Comparison of ENCODE assay signal across 13 cellular contexts in the genomic region with DNA sequence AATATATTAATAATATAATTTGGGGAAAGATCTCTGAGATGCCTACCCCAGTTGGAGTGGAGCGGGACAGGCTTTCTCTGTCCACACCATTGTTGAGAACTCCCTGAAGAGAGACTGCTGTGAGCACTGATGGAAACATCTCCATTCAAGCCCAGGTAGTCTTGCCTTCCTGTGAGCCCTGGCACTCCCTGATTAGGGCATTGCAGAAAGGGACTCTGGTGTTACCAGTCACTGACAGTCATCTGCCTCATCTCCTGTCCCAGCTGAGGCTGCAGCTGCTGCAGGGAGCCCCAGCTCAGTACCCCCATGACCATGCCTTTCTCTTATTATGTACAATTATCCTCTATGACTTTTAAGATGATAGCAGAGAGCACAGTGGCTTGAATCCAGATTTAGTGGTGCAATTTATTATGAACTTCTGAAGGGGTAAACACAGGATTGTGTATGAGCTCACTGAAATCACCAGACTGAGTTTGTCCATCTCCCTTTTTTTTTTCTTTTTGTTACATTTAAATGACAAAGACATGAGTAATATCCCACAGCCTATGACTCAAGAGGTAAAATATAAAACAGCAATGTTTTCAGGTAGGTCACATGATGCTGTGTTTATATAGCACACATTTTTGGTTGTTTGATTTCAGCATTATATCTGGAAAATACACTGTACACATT.
A peak's percentile ranks its signal among the peaks of the same experiment; 100 is the strongest.
DNase-seq lines count a peak whose midpoint lies in the region; ATAC-seq and TF ChIP-seq lines count a peak whose summit lies in the region.
"Had no signal": no experiment of that assay in that cellular context is flagged by ENCODE, and none has a peak within 500 bp of the region (broad histone marks: within the 10 kb centered on the region; RNA-seq: fewer than 3 reads in every experiment).

No MANE protein-coding gene starts in this region.

- TF ChIP-seq CTCF in AG10803 (conservative IDR thresholded peaks at IDR 0.05; ENCODE audit: low read length) (no peak), fibroblast of villous mesenchyme (IDR thresholded peaks at IDR 0.05; ENCODE audit: insufficient read depth, low read depth, low read length) (no peak)

- H3K36me3 Mint-ChIP-seq in T-cell = no peaks in the 10 kb centered on the region
- H3K36me3 Mint-ChIP-seq: neural progenitor cell had no signal

- H3K27me3 Mint-ChIP-seq in T-cell = peaks cover 5 to 22% of the 10 kb centered on the region in 2 donors

- H3K9me3 Mint-ChIP-seq in T-cell = no peaks in the 10 kb centered on the region
- H3K9me3 Mint-ChIP-seq: activated T-cell treated with anti-CD3 and anti-CD28 coated beads, Interleukin-2, amount 50 U/mL, for 24 hours; neural progenitor cell had no signal

- CTCF ChIA-PET in T-cell (lab: Charles Lee) = interaction anchor here in 1 of 2 donors (1.5 kb wide), 1 partner anchor 10 kb away, joined by 4 read pairs; no protein-coding TSS in a partner anchor

- DNase-seq in AG10803 (ENCODE audit: low read depth) (peak; percentile 32), HT1080 (ENCODE audit: low read depth) (peak; percentile 94), RPMI7951 (ENCODE audit: low read depth) (peak; percentile 32), fibroblast of villous mesenchyme (ENCODE audit: low read depth) (peak; percentile 29), NAMALWA (ENCODE audit: low spot score) (no peak), T-cell (no peak)
- DNase-seq: activated T-cell treated with anti-CD3 and anti-CD28 coated beads, Interleukin-2, amount 50 U/mL, for 24 hours; cortex of kidney; stimulated activated CD4-positive, alpha-beta T cell treated with anti-CD3 and anti-CD28 coated beads, Interleukin-2, amount 100 ng/mL, for 24 hours had no signal

- no peaks in the 10 kb centered on the region for H3K4me1 Mint-ChIP-seq in T-cell
- H3K4me1 Mint-ChIP-seq: neural progenitor cell had no signal

- no peak overlapping the region for H3K27ac Mint-ChIP-seq in T-cell
- H3K27ac Mint-ChIP-seq: activated T-cell treated with anti-CD3 and anti-CD28 coated beads, Interleukin-2, amount 50 U/mL, for 24 hours; neural progenitor cell had no signal

- POLR2A ChIA-PET in T-cell (lab: Charles Lee) = no interaction called here

- ATAC-seq in GM19324 (IDR thresholded peaks at IDR 0.05; ENCODE audit: low FRiP score, unreplicated experiment) (no peak), T-cell (replicated peaks in 1 of 4) (no peak), GM18519 (IDR thresholded peaks at IDR 0.05; ENCODE audit: low FRiP score, unreplicated experiment) (no peak)

- H3K4me3 ChIP-seq in AG10803 (ENCODE audit: low read length) = no peak overlapping the region
- H3K4me3 ChIP-seq in fibroblast of villous mesenchyme (ENCODE audit: low read depth, low read length) = no peak overlapping the region
- H3K4me3 ChIP-seq: neural progenitor cell, suprapubic skin had no signal

- H3K4me3 Mint-ChIP-seq in T-cell = no peak overlapping the region
- H3K4me3 Mint-ChIP-seq: activated T-cell treated with anti-CD3 and anti-CD28 coated beads, Interleukin-2, amount 50 U/mL, for 24 hours; neural progenitor cell had no signal

Comparison
In these comparisons a context has a peak if more than half of its experiments do, and no peak if none do; other contexts are left out.
1. DNase-seq: peak in AG10803 (single experiment), HT1080 (single experiment), RPMI7951 (single experiment) and fibroblast of villous mesenchyme (single experiment); none in NAMALWA (single experiment) and T-cell (0 of 34).